ENCODE assay signal across 1 cellular context in the genomic region with DNA sequence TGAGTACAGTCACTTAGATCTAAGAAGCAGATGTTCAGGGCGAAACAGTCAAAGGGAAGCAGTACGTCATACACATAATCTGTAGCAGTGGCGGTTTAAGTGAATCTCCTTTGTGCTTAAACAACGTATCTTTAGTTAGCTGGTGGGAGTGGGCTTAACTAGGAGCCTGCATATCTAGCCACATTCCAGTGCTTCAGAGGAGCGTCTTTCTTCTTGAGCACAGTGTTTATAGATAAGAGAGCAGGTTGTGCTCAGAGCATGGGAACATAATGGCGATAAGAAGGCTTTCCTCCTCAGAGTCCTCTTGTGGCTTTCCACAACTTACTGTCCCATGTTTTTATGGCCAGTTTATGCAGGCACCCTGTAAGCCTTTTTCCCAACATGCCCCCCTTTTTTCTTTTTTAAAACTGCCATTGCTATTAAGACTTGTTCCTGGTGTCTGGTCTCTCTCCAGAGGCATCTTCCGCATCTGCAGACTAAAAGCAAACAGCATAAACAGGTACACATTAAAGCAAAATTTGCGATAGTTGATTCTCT.
A peak's percentile ranks its signal among the peaks of the same experiment; 100 is the strongest.
TF ChIP-seq lines count a peak whose summit lies in the region.

No MANE protein-coding gene starts in this region.

TF ChIP-seq in K562, 482 proteins besides CTCF, POLR2A, EP300 and RAD21 (continued from another document and continues in another):
- TF ChIP-seq, protein P1, sequence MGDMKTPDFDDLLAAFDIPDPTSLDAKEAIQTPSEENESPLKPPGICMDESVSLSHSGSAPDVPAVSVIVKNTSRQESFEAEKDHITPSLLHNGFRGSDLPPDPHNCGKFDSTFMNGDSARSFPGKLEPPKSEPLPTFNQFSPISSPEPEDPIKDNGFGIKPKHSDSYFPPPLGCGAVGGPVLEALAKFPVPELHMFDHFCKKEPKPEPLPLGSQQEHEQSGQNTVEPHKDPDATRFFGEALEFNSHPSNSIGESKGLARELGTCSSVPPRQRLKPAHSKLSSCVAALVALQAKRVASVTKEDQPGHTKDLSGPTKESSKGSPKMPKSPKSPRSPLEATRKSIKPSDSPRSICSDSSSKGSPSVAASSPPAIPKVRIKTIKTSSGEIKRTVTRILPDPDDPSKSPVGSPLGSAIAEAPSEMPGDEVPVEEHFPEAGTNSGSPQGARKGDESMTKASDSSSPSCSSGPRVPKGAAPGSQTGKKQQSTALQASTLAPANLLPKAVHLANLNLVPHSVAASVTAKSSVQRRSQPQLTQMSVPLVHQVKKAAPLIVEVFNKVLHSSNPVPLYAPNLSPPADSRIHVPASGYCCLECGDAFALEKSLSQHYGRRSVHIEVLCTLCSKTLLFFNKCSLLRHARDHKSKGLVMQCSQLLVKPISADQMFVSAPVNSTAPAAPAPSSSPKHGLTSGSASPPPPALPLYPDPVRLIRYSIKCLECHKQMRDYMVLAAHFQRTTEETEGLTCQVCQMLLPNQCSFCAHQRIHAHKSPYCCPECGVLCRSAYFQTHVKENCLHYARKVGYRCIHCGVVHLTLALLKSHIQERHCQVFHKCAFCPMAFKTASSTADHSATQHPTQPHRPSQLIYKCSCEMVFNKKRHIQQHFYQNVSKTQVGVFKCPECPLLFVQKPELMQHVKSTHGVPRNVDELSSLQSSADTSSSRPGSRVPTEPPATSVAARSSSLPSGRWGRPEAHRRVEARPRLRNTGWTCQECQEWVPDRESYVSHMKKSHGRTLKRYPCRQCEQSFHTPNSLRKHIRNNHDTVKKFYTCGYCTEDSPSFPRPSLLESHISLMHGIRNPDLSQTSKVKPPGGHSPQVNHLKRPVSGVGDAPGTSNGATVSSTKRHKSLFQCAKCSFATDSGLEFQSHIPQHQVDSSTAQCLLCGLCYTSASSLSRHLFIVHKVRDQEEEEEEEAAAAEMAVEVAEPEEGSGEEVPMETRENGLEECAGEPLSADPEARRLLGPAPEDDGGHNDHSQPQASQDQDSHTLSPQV (IDR thresholded peaks at IDR 0.05), result 0 out of 2 replicates have a peak, but pooled peaks have one; percentile 18
- TF ChIP-seq, protein P2, sequence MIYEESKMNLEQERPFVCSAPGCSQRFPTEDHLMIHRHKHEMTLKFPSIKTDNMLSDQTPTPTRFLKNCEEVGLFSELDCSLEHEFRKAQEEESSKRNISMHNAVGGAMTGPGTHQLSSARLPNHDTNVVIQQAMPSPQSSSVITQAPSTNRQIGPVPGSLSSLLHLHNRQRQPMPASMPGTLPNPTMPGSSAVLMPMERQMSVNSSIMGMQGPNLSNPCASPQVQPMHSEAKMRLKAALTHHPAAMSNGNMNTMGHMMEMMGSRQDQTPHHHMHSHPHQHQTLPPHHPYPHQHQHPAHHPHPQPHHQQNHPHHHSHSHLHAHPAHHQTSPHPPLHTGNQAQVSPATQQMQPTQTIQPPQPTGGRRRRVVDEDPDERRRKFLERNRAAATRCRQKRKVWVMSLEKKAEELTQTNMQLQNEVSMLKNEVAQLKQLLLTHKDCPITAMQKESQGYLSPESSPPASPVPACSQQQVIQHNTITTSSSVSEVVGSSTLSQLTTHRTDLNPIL (CRISPR knock-in tag; IDR thresholded peaks at IDR 0.05), result no peak
- TF ChIP-seq FOXP1 (CRISPR knock-in tag; IDR thresholded peaks at IDR 0.05) (peak; percentile 50; the same call in 1 of the 2 replicates), LEF1 (IDR thresholded peaks at IDR 0.05) (peak; percentile 62; the same call in 1 of the 2 replicates), MXI1 (IDR thresholded peaks at IDR 0.05; ENCODE audit: low read depth, low read length) (no peak), ZNF436 (CRISPR knock-in tag; IDR thresholded peaks at IDR 0.05) (no peak), ATF1 (CRISPR knock-in tag; IDR thresholded peaks at IDR 0.05) (no peak), ATF1 (tag; IDR thresholded peaks at IDR 0.05) (peak; percentile 84), CBFA2T2 (conservative IDR thresholded peaks at IDR 0.05) (peak; percentile 91), TCF3 (CRISPR knock-in tag; IDR thresholded peaks at IDR 0.05) (peak; percentile 90), MIER1 (IDR thresholded peaks at IDR 0.05; ENCODE audit: low read depth) (no peak), ZNF695 (CRISPR knock-in tag; IDR thresholded peaks at IDR 0.05) (no peak), IFI16 (CRISPR knock-in tag; IDR thresholded peaks at IDR 0.05) (no peak), HMG20B (CRISPR knock-in tag; IDR thresholded peaks at IDR 0.05) (no peak), ZNF75A (CRISPR knock-in tag; IDR thresholded peaks at IDR 0.05) (no peak), GATAD2B (IDR thresholded peaks at IDR 0.05; ENCODE audit: borderline replicate concordance) (peak; percentile 53; the same call in 1 of the 2 replicates), GATA2 (CRISPR knock-in tag; IDR thresholded peaks at IDR 0.05) (peak; percentile 87), TFAP4 (CRISPR knock-in tag; IDR thresholded peaks at IDR 0.05; ENCODE audit: borderline replicate concordance) (no peak), ZNF134 (CRISPR knock-in tag; conservative IDR thresholded peaks at IDR 0.05) (no peak), ZBTB40 (IDR thresholded peaks at IDR 0.05) (no peak), ZBTB40 (CRISPR knock-in tag; IDR thresholded peaks at IDR 0.05) (0 out of 2 replicates have a peak, but pooled peaks have one; percentile 23), KHSRP (IDR thresholded peaks at IDR 0.05) (no peak), TRIM28 (IDR thresholded peaks at IDR 0.05) (peak; percentile 99), TEAD4 (IDR thresholded peaks at IDR 0.05; ENCODE audit: low read length) (peak; percentile 86), TEAD4 (CRISPR knock-in tag; IDR thresholded peaks at IDR 0.05; ENCODE audit: borderline replicate concordance) (no peak), TAF1 (IDR thresholded peaks at IDR 0.05; ENCODE audit: control insufficient read depth, extremely low read depth, insufficient read depth, low read length, severe bottlenecking) (no peak), E2F8 (IDR thresholded peaks at IDR 0.05; ENCODE audit: low read depth, partially characterized antibody) (no peak), POLR2H (tag; IDR thresholded peaks at IDR 0.05; ENCODE audit: low read depth) (no peak), PREB (CRISPR knock-in tag; IDR thresholded peaks at IDR 0.05) (no peak), MCM5 (IDR thresholded peaks at IDR 0.05; ENCODE audit: low read depth) (no peak), ZNF561 (CRISPR knock-in tag; conservative IDR thresholded peaks at IDR 0.05) (no peak), CBFA2T3 (IDR thresholded peaks at IDR 0.05) (peak; percentile 93), ZNF431 (CRISPR knock-in tag; IDR thresholded peaks at IDR 0.05) (peak; percentile 64; the same call in 1 of the 2 replicates), RFX1 (IDR thresholded peaks at IDR 0.05) (no peak), SMC3 (conservative IDR thresholded peaks at IDR 0.05; ENCODE audit: insufficient read depth, low read depth, low read length) (no peak), SMARCE1 (IDR thresholded peaks at IDR 0.05) (peak; percentile 76)
- TF ChIP-seq, protein P3, sequence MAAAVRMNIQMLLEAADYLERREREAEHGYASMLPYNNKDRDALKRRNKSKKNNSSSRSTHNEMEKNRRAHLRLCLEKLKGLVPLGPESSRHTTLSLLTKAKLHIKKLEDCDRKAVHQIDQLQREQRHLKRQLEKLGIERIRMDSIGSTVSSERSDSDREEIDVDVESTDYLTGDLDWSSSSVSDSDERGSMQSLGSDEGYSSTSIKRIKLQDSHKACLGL (CRISPR knock-in tag; IDR thresholded peaks at IDR 0.05; ENCODE audit: borderline replicate concordance, poor library complexity, severe bottlenecking), result no peak
- TF ChIP-seq, protein P4, sequence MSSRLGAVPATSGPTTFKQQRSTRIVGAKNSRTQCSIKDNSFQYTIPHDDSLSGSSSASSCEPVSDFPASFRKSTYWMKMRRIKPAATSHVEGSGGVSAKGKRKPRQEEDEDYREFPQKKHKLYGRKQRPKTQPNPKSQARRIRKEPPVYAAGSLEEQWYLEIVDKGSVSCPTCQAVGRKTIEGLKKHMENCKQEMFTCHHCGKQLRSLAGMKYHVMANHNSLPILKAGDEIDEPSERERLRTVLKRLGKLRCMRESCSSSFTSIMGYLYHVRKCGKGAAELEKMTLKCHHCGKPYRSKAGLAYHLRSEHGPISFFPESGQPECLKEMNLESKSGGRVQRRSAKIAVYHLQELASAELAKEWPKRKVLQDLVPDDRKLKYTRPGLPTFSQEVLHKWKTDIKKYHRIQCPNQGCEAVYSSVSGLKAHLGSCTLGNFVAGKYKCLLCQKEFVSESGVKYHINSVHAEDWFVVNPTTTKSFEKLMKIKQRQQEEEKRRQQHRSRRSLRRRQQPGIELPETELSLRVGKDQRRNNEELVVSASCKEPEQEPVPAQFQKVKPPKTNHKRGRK (tag; IDR thresholded peaks at IDR 0.05), result no peak
